ENCODE assay signal across 17 cellular contexts in genomic region chr6:21840428-21840827, GRCh38.
DNase-seq lines count a peak whose midpoint lies in the region; ATAC-seq and TF ChIP-seq lines count a peak whose summit lies in the region.
"Had no signal": no experiment of that assay in that cellular context is flagged by ENCODE, and none has a peak within 500 bp of the region (broad histone marks: within the 10 kb centered on the region; RNA-seq: fewer than 3 reads in every experiment).

No MANE protein-coding gene starts in this region.

- intact Hi-C loops in mammary epithelial cell (cut with micrococcal nuclease) (no loop called here), MCF 10A (cut with micrococcal nuclease) (no loop called here)

- WGBS in mammary epithelial cell (ENCODE audit: low coverage, missing lambda C conversion rate): 73% methylated on average over 2 of the region's 2 CpGs

- DNase-seq in mammary epithelial cell (peak; percentile 42), MCF 10A (ENCODE audit: unreplicated experiment) (no peak), RWPE2 (ENCODE audit: low spot score) (no peak), epithelial cell of prostate (ENCODE audit: low read depth, low spot score) (no peak), pulmonary artery endothelial cell (ENCODE audit: low read depth, low spot score) (peak; percentile 84), substantia nigra (lab: John Stamatoyannopoulos, UW) (no peak)
- DNase-seq: activated CD4-positive, alpha-beta T cell treated with anti-CD3 and anti-CD28 coated beads for 1 hour; activated naive CD4-positive, alpha-beta T cell treated with anti-CD3 and anti-CD28 coated beads for 36 hours; natural killer cell; NCI-H2029 treated with DMSO at 0.1 percent for 48 hours; NCI-H748 treated with DMSO at 0.1 percent for 48 hours; stimulated activated CD4-positive, alpha-beta T cell treated with anti-CD3 and anti-CD28 coated beads, Interleukin-15, amount 100 ng/mL, for 24 hours; T-helper 1 cell; uterus had no signal

- in situ Hi-C loops in mammary epithelial cell (cut with MboI; ENCODE audit: low sequenced_read_pairs in 2 of 2): no loop called here

- no peaks in the 10 kb centered on the region for H3K9me3 Mint-ChIP-seq in MCF 10A (ENCODE audit: unreplicated experiment)
- H3K9me3 Mint-ChIP-seq: activated naive CD4-positive, alpha-beta T cell treated with anti-CD3 and anti-CD28 coated beads for 36 hours had no signal

- H3K27me3 ChIP-seq in mammary epithelial cell (ENCODE audit: insufficient read depth, low read length): no peaks in the 10 kb centered on the region
- H3K27me3 ChIP-seq in RWPE2 (ENCODE audit: insufficient read depth, poor library complexity, severe bottlenecking): no peaks in the 10 kb centered on the region
- H3K27me3 ChIP-seq: uterus had no signal

- no peaks in the 10 kb centered on the region for H3K9me3 ChIP-seq in mammary epithelial cell (replicated peaks; ENCODE audit: insufficient read depth, low read length)
- no peaks in the 10 kb centered on the region for H3K9me3 ChIP-seq in RWPE2 (ENCODE audit: severe bottlenecking)
- H3K9me3 ChIP-seq: uterus had no signal

- H3K79me2 ChIP-seq in mammary epithelial cell (ENCODE audit: insufficient read depth, low read length): no peaks in the 10 kb centered on the region

- TF ChIP-seq CTCF in mammary epithelial cell (conservative IDR thresholded peaks at IDR 0.05 in 1 of 2, IDR thresholded peaks at IDR 0.05 in 1 of 2; ENCODE audit: extremely low read depth in 1 of 2, insufficient read depth in 1 of 2, low read depth in 1 of 2, low read length in 2 of 2) (no peak), MCF 10A (IDR thresholded peaks at IDR 0.05; ENCODE audit: unreplicated experiment) (no peak), RWPE2 (IDR thresholded peaks at IDR 0.05; ENCODE audit: poor library complexity, severe bottlenecking) (no peak)

- BruUV-seq in mammary epithelial cell (replicated peaks; lab: Mats Ljungman, UMichigan) (no TSS peak), MCF 10A (replicated peaks; lab: Mats Ljungman, UMichigan) (no TSS peak)

- H4K20me1 ChIP-seq in mammary epithelial cell (ENCODE audit: insufficient read depth, low read length): no peaks in the 10 kb centered on the region

- no peaks in the 10 kb centered on the region for H3K36me3 Mint-ChIP-seq in MCF 10A (ENCODE audit: insufficient read depth, unreplicated experiment)
- H3K36me3 Mint-ChIP-seq: natural killer cell had no signal

- peak overlapping the region; percentile 84 for H2AFZ ChIP-seq in mammary epithelial cell (ENCODE audit: low read depth, low read length)

- dilution Hi-C loops in mammary epithelial cell (cut with HindIII; ENCODE audit: low sequenced_read_pairs): no loop called here

- no peak overlapping the region for H3K4me3 Mint-ChIP-seq in MCF 10A (ENCODE audit: unreplicated experiment)
- H3K4me3 Mint-ChIP-seq: activated naive CD4-positive, alpha-beta T cell treated with anti-CD3 and anti-CD28 coated beads for 36 hours; natural killer cell had no signal

- POLR2A ChIA-PET in MCF 10A (lab: Yijun Ruan, JAX): no interaction called here

- H3K4me1 ChIP-seq in mammary epithelial cell (ENCODE audit: insufficient read depth, low read length) (peaks cover 7% of the 10 kb centered on the region), RWPE2 (ENCODE audit: insufficient read depth, poor library complexity, severe bottlenecking) (peaks cover 14% of the 10 kb centered on the region)
- H3K4me1 ChIP-seq: uterus had no signal

- H3K36me3 ChIP-seq in mammary epithelial cell (ENCODE audit: insufficient read depth, low read length): no peaks in the 10 kb centered on the region
- no peaks in the 10 kb centered on the region for H3K36me3 ChIP-seq in RWPE2 (ENCODE audit: low read depth)
- H3K36me3 ChIP-seq: uterus had no signal

- H3K4me2 ChIP-seq in mammary epithelial cell (ENCODE audit: insufficient read depth, low read depth, low read length): peak overlapping the region; percentile 7

- CTCF ChIA-PET in mammary epithelial cell (lab: Charles Lee; ENCODE audit: low non-redundant PET) (no interaction called here), MCF 10A (lab: Yijun Ruan, JAX) (interaction anchor here (0.6 kb wide), 1 partner anchor 139 kb away, joined by 3 read pairs; no protein-coding TSS in a partner anchor)

- H3K4me3 ChIP-seq in mammary epithelial cell (replicated peaks in 1 of 3; ENCODE audit: insufficient read depth in 1 of 3, low read depth in 2 of 3, low read length in 3 of 3): no peak overlapping the region
- no peak overlapping the region for H3K4me3 ChIP-seq in RWPE2 (ENCODE audit: severe bottlenecking)
- H3K4me3 ChIP-seq: uterus had no signal

- no peaks in the 10 kb centered on the region for H3K27me3 Mint-ChIP-seq in MCF 10A (ENCODE audit: insufficient read depth, unreplicated experiment)

- H3K4me1 Mint-ChIP-seq in MCF 10A (ENCODE audit: insufficient read depth, unreplicated experiment): peaks cover 6% of the 10 kb centered on the region
- H3K4me1 Mint-ChIP-seq: natural killer cell had no signal

- H3K27ac Mint-ChIP-seq in MCF 10A (ENCODE audit: low read depth, unreplicated experiment): no peak overlapping the region
- H3K27ac Mint-ChIP-seq: activated naive CD4-positive, alpha-beta T cell treated with anti-CD3 and anti-CD28 coated beads for 36 hours; natural killer cell had no signal

- ATAC-seq in RWPE2 (ENCODE audit: low read depth) (peak; percentile 59; the same call in 2 of the 3 replicates), HG02642 (IDR thresholded peaks at IDR 0.05; ENCODE audit: poor library complexity, unreplicated experiment) (no peak), GM21737 (IDR thresholded peaks at IDR 0.05; ENCODE audit: unreplicated experiment) (no peak)
- ATAC-seq: natural killer cell had no signal

- H3K27ac ChIP-seq in mammary epithelial cell (ENCODE audit: insufficient read depth, low read depth, low read length) (peak overlapping the region; percentile 26), RWPE2 (ENCODE audit: poor library complexity, severe bottlenecking) (peak overlapping the region; percentile 74), epithelial cell of prostate (peak overlapping the region; percentile 70), substantia nigra (ENCODE audit: low read depth, low read length, poor library complexity, severe bottlenecking) (no peak overlapping the region)
- H3K27ac ChIP-seq: HL-60, uterus had no signal

- no peak overlapping the region for H3K9ac ChIP-seq in mammary epithelial cell (ENCODE audit: insufficient read depth, low read length)

Comparison
In these comparisons a context has a peak if more than half of its experiments do, and no peak if none do; other contexts are left out.
1. DNase-seq: peak in mammary epithelial cell (single experiment) and pulmonary artery endothelial cell (single experiment); none in MCF 10A (single experiment), RWPE2 (single experiment), epithelial cell of prostate (single experiment) and substantia nigra (0 of 49).